ENCODE assay signal across 15 cellular contexts in the genomic region with DNA sequence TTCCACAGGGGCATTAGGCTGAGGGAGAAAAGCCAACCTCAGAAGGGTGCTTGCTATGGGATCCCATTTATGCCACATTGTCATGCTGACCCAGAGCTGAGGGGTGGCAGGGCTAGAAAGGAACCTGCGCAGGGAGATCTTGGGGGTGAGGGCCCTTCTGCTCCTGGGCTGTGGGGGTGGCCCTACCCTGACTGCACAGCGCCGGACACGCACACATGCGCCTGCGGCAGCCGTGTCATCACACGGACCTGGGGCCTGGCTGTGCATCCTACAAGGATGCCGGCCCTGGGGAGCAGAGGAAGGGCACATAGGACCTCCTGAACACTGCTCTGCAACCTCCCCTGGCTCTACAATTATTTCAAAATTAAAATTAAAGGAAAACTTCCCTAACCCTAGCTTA. TPM values are rescaled to one million over a fixed set of nuclear protein-coding genes. Genes with fewer than 3 reads are reported as not detected.
DNase-seq lines count a peak whose midpoint lies in the region; ATAC-seq and TF ChIP-seq lines count a peak whose summit lies in the region.
"Had no signal": no experiment of that assay in that cellular context is flagged by ENCODE, and none has a peak within 500 bp of the region (broad histone marks: within the 10 kb centered on the region; RNA-seq: fewer than 3 reads in every experiment).

No MANE protein-coding gene starts in this region.

- no peaks in the 10 kb centered on the region for H3K9me3 ChIP-seq in Karpas-422 (ENCODE audit: low read length)

- H2AFZ ChIP-seq in Karpas-422 (ENCODE audit: low read length) = no peak overlapping the region
- H2AFZ ChIP-seq: parathyroid adenoma had no signal

- peak overlapping the region; percentile 33 for H3K9ac ChIP-seq in Karpas-422 (ENCODE audit: low read length)
- H3K9ac ChIP-seq: parathyroid adenoma had no signal

- CTCF ChIA-PET in activated CD8-positive, alpha-beta memory T cell treated with anti-CD3 and anti-CD28 coated beads, Interleukin-2, amount 10 ng/mL, durations not matched to agents 7 days and 5 days (lab: Charles Lee) = interaction anchor here (1.2 to 1.8 kb wide), 2 partner anchors 12 to 21 kb away, joined by 3 to 4 read pairs; no protein-coding TSS in a partner anchor

- H3K4me2 ChIP-seq in Karpas-422 (ENCODE audit: low read depth, low read length, poor library complexity, severe bottlenecking) = peak overlapping the region; percentile 55

- no peaks in the 10 kb centered on the region for H3K27me3 ChIP-seq in Karpas-422 (ENCODE audit: low read length)

- H4K20me1 ChIP-seq in Karpas-422 (ENCODE audit: insufficient read depth, low read depth, low read length) = peaks cover 89% of the 10 kb centered on the region

- no peak for TF ChIP-seq CTCF in chondrocyte (IDR thresholded peaks at IDR 0.05)
- TF ChIP-seq CTCF in omental fat pad (IDR thresholded peaks at IDR 0.05) = no peak

- H3K4me1 ChIP-seq in Karpas-422 (ENCODE audit: low read length) = peaks cover 68% of the 10 kb centered on the region
- H3K4me1 ChIP-seq: parathyroid adenoma had no signal

- intact Hi-C loops in left colon (cut with DNase I, micrococcal nuclease) = no loop called here

- H3K4me3 Mint-ChIP-seq in activated CD8-positive, alpha-beta memory T cell treated with anti-CD3 and anti-CD28 coated beads, Interleukin-2, amount 10 ng/mL, durations not matched to agents 7 days and 5 days = no peak overlapping the region
- H3K4me3 Mint-ChIP-seq in chondrocyte (ENCODE audit: unreplicated experiment) = no peak overlapping the region

- no peak for DNase-seq in activated CD8-positive, alpha-beta memory T cell treated with anti-CD3 and anti-CD28 coated beads, Interleukin-2, amount 10 ng/mL, durations not matched to agents 7 days and 5 days
- DNase-seq in activated CD8-positive, alpha-beta memory T cell treated with anti-CD3 and anti-CD28 coated beads for 24 hours = no peak
- DNase-seq in Karpas-422 (no peak), chondrocyte (ENCODE audit: low spot score) (peak; percentile 81), omental fat pad (ENCODE audit: low spot score) (no peak), HK-2 (ENCODE audit: unreplicated experiment) (no peak), left colon (no peak)
- DNase-seq: ACHN; activated CD4-positive, CD25-positive, alpha-beta regulatory T cell; DMS 273 treated with DMSO at 0.1 percent for 48 hours; NCI-H1048; NCI-H2171 had no signal

- H3K36me3 ChIP-seq in Karpas-422 (ENCODE audit: insufficient read depth, low read length) = peaks cover 43% of the 10 kb centered on the region

- H3K9me2 ChIP-seq in Karpas-422 (replicated peaks; ENCODE audit: insufficient read depth, low read length) = no peaks in the 10 kb centered on the region

- peaks cover 100% of the 10 kb centered on the region for H3K79me2 ChIP-seq in Karpas-422 (ENCODE audit: low read length)

- H3K36me3 Mint-ChIP-seq in activated CD8-positive, alpha-beta memory T cell treated with anti-CD3 and anti-CD28 coated beads, Interleukin-2, amount 10 ng/mL, durations not matched to agents 7 days and 5 days = peaks cover 58% of the 10 kb centered on the region
- peaks cover 7% of the 10 kb centered on the region for H3K36me3 Mint-ChIP-seq in chondrocyte (ENCODE audit: low read depth)

- H3K27ac Mint-ChIP-seq in activated CD8-positive, alpha-beta memory T cell treated with anti-CD3 and anti-CD28 coated beads, Interleukin-2, amount 10 ng/mL, durations not matched to agents 7 days and 5 days = peak overlapping the region; percentile 44
- H3K27ac Mint-ChIP-seq in chondrocyte (ENCODE audit: unreplicated experiment) = peak overlapping the region; percentile 32

- peak overlapping the region; percentile 59 for H3K27ac ChIP-seq in Karpas-422 (ENCODE audit: low read length)
- H3K27ac ChIP-seq: parathyroid adenoma had no signal

- H3K4me1 Mint-ChIP-seq in activated CD8-positive, alpha-beta memory T cell treated with anti-CD3 and anti-CD28 coated beads, Interleukin-2, amount 10 ng/mL, durations not matched to agents 7 days and 5 days = peaks cover 62% of the 10 kb centered on the region
- peaks cover 67% of the 10 kb centered on the region for H3K4me1 Mint-ChIP-seq in chondrocyte (ENCODE audit: low read depth)

- H3K27me3 Mint-ChIP-seq in activated CD8-positive, alpha-beta memory T cell treated with anti-CD3 and anti-CD28 coated beads, Interleukin-2, amount 10 ng/mL, durations not matched to agents 7 days and 5 days = no peaks in the 10 kb centered on the region
- H3K27me3 Mint-ChIP-seq in chondrocyte (ENCODE audit: low read depth) = no peaks in the 10 kb centered on the region

- peak overlapping the region; percentile 3; the same call in 1 of the 2 replicates for H3K4me3 ChIP-seq in Karpas-422 (ENCODE audit: low read length)

- no peak for ATAC-seq in activated CD8-positive, alpha-beta memory T cell treated with anti-CD3 and anti-CD28 coated beads, Interleukin-2, amount 10 ng/mL, durations not matched to agents 7 days and 5 days
- ATAC-seq in omental fat pad (ENCODE audit: low FRiP score) (peak; percentile 27), GM18517 (IDR thresholded peaks at IDR 0.05; ENCODE audit: unreplicated experiment) (no peak), left colon (no peak)

- no peaks in the 10 kb centered on the region for H3K9me3 Mint-ChIP-seq in activated CD8-positive, alpha-beta memory T cell treated with anti-CD3 and anti-CD28 coated beads, Interleukin-2, amount 10 ng/mL, durations not matched to agents 7 days and 5 days (ENCODE audit: low read depth)
- H3K9me3 Mint-ChIP-seq in chondrocyte (ENCODE audit: low read depth) = no peaks in the 10 kb centered on the region

RNA-seq across cellular contexts. Expression of a gene that starts 6.9 kb away (rescaled TPM):
- 10 to 100 TPM; 70.8 to 77.8 TPM for total RNA-seq in activated CD8-positive, alpha-beta memory T cell treated with anti-CD3 and anti-CD28 coated beads, Interleukin-2, amount 10 ng/mL, durations not matched to agents 7 days and 5 days
- 25.2 and 33.5 TPM in 2 replicates for total RNA-seq in Karpas-422 (2014; rRNA removed; shearing (Covaris generic); ENCODE audit: low replicate concordance)
- total RNA-seq in chondrocyte (15.6 to 18.8 TPM (median 18.0 TPM) in 3 replicates), omental fat pad (1 to 10 TPM; 5.3 to 8.0 (median 6.4) TPM), left colon (1 to 10 TPM; 5.2 to 6.5 TPM)

RNA-seq across cellular contexts. Expression of a gene that starts 28.4 kb away (rescaled TPM):
- under 1 TPM; 0.56 to 0.67 TPM for total RNA-seq in activated CD8-positive, alpha-beta memory T cell treated with anti-CD3 and anti-CD28 coated beads, Interleukin-2, amount 10 ng/mL, durations not matched to agents 7 days and 5 days
- total RNA-seq in Karpas-422 (2014; rRNA removed; shearing (Covaris generic); ENCODE audit: low replicate concordance) = 9.4 and 14.5 TPM in 2 replicates
- total RNA-seq in chondrocyte (6.0 to 6.3 TPM (median 6.3 TPM) in 3 replicates), omental fat pad (1 to 10 TPM; 2.5 to 6.1 (median 3.3) TPM), left colon (1 to 10 TPM; 4.2 to 6.5 TPM)

RNA-seq across cellular contexts. Expression of a gene that starts 35.9 kb away (rescaled TPM):
- not detected for total RNA-seq in activated CD8-positive, alpha-beta memory T cell treated with anti-CD3 and anti-CD28 coated beads, Interleukin-2, amount 10 ng/mL, durations not matched to agents 7 days and 5 days
- under 0.01 TPM in 1 of 2 replicates, not detected in the other for total RNA-seq in Karpas-422 (2014; rRNA removed; shearing (Covaris generic); ENCODE audit: low replicate concordance)
- total RNA-seq in chondrocyte (271 to 361 TPM (median 274 TPM) in 3 replicates), omental fat pad (10 to 100 TPM; 18.6 to 44.5 (median 34.2) TPM), left colon (10 to 100 TPM in 1 of 2 donors, 1 to 10 TPM in 1; 3.2 to 23.4 TPM)

RNA-seq across cellular contexts. Expression of a gene that starts 51.2 kb away (rescaled TPM):
- total RNA-seq in activated CD8-positive, alpha-beta memory T cell treated with anti-CD3 and anti-CD28 coated beads, Interleukin-2, amount 10 ng/mL, durations not matched to agents 7 days and 5 days = 10 to 100 TPM; 47.4 to 49.4 TPM
- total RNA-seq in Karpas-422 (2014; rRNA removed; shearing (Covaris generic); ENCODE audit: low replicate concordance) = not detected in 2 replicates
- total RNA-seq in chondrocyte (0.23 to 0.48 TPM (median 0.30 TPM) in 3 replicates), omental fat pad (1 to 10 TPM; 2.7 to 9.0 (median 7.6) TPM), left colon (1 to 10 TPM in 1 of 2 donors, under 1 TPM in 1; 0.73 to 3.4 TPM)
- total RNA-seq: SK-MEL-5 had no signal
